Comparison of ENCODE assay signal across 1 cellular context in genomic region chr10:3830946-3831345, GRCh38.
TF ChIP-seq lines count a peak whose summit lies in the region.

No MANE protein-coding gene starts in this region.

TF ChIP-seq in HepG2, 621 proteins besides CTCF, POLR2A, EP300 and RAD21 (continued from another document and continues in another):
- peak; percentile 25; the same call in 1 of the 2 replicates for TF ChIP-seq CREM (IDR thresholded peaks at IDR 0.05)
- no peak for TF ChIP-seq CREM (CRISPR knock-in tag; IDR thresholded peaks at IDR 0.05)
- no peak for TF ChIP-seq ZNF274 (CRISPR knock-in tag; IDR thresholded peaks at IDR 0.05)
- TF ChIP-seq CBX2 (IDR thresholded peaks at IDR 0.05; ENCODE audit: low read depth, low read length) = no peak
- no peak for TF ChIP-seq CBX2 (CRISPR knock-in tag; IDR thresholded peaks at IDR 0.05; ENCODE audit: low read depth)
- TF ChIP-seq, protein P1, sequence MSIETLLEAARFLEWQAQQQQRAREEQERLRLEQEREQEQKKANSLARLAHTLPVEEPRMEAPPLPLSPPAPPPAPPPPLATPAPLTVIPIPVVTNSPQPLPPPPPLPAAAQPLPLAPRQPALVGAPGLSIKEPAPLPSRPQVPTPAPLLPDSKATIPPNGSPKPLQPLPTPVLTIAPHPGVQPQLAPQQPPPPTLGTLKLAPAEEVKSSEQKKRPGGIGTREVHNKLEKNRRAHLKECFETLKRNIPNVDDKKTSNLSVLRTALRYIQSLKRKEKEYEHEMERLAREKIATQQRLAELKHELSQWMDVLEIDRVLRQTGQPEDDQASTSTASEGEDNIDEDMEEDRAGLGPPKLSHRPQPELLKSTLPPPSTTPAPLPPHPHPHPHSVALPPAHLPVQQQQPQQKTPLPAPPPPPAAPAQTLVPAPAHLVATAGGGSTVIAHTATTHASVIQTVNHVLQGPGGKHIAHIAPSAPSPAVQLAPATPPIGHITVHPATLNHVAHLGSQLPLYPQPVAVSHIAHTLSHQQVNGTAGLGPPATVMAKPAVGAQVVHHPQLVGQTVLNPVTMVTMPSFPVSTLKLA (IDR thresholded peaks at IDR 0.05) = no peak
- TF ChIP-seq SOX5 (CRISPR knock-in tag; IDR thresholded peaks at IDR 0.05; ENCODE audit: borderline replicate concordance) = peak; percentile 52; the same call in 1 of the 2 replicates
- no peak for TF ChIP-seq KLF13 (CRISPR knock-in tag; IDR thresholded peaks at IDR 0.05)
- no peak for TF ChIP-seq REL (CRISPR knock-in tag; conservative IDR thresholded peaks at IDR 0.05)
- TF ChIP-seq HOXA5 (CRISPR knock-in tag; IDR thresholded peaks at IDR 0.05) = no peak
- peak; percentile 40 for TF ChIP-seq SKI (IDR thresholded peaks at IDR 0.05; ENCODE audit: partially characterized antibody)
- TF ChIP-seq SP4 (CRISPR knock-in tag; IDR thresholded peaks at IDR 0.05) = no peak
- TF ChIP-seq CBFB (CRISPR knock-in tag; IDR thresholded peaks at IDR 0.05) = no peak
- TF ChIP-seq PAF1 (CRISPR knock-in tag; IDR thresholded peaks at IDR 0.05) = no peak
- no peak for TF ChIP-seq ZSCAN20 (CRISPR knock-in tag; IDR thresholded peaks at IDR 0.05; ENCODE audit: borderline replicate concordance)
- TF ChIP-seq ZNF598 (CRISPR knock-in tag; IDR thresholded peaks at IDR 0.05; ENCODE audit: borderline replicate concordance) = no peak
- no peak for TF ChIP-seq ZNF607 (CRISPR knock-in tag; IDR thresholded peaks at IDR 0.05; ENCODE audit: borderline replicate concordance)
- no peak for TF ChIP-seq FOXO1 (CRISPR knock-in tag; IDR thresholded peaks at IDR 0.05)
- TF ChIP-seq ZNF30 (CRISPR knock-in tag; IDR thresholded peaks at IDR 0.05) = no peak
- no peak for TF ChIP-seq ERF (CRISPR knock-in tag; IDR thresholded peaks at IDR 0.05)
- TF ChIP-seq ZNF484 (CRISPR knock-in tag; IDR thresholded peaks at IDR 0.05; ENCODE audit: borderline replicate concordance, low read depth) = no peak
- TF ChIP-seq HES4 (CRISPR knock-in tag; IDR thresholded peaks at IDR 0.05; ENCODE audit: borderline replicate concordance) = no peak
- TF ChIP-seq, protein P2, sequence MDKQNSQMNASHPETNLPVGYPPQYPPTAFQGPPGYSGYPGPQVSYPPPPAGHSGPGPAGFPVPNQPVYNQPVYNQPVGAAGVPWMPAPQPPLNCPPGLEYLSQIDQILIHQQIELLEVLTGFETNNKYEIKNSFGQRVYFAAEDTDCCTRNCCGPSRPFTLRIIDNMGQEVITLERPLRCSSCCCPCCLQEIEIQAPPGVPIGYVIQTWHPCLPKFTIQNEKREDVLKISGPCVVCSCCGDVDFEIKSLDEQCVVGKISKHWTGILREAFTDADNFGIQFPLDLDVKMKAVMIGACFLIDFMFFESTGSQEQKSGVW (CRISPR knock-in tag; IDR thresholded peaks at IDR 0.05; ENCODE audit: borderline replicate concordance) = no peak
- TF ChIP-seq NFE2 (CRISPR knock-in tag; IDR thresholded peaks at IDR 0.05) = no peak
- no peak for TF ChIP-seq ZZZ3 (CRISPR knock-in tag; IDR thresholded peaks at IDR 0.05; ENCODE audit: borderline replicate concordance)
- no peak for TF ChIP-seq ZNF383 (CRISPR knock-in tag; IDR thresholded peaks at IDR 0.05; ENCODE audit: borderline replicate concordance)
- TF ChIP-seq, protein P3, sequence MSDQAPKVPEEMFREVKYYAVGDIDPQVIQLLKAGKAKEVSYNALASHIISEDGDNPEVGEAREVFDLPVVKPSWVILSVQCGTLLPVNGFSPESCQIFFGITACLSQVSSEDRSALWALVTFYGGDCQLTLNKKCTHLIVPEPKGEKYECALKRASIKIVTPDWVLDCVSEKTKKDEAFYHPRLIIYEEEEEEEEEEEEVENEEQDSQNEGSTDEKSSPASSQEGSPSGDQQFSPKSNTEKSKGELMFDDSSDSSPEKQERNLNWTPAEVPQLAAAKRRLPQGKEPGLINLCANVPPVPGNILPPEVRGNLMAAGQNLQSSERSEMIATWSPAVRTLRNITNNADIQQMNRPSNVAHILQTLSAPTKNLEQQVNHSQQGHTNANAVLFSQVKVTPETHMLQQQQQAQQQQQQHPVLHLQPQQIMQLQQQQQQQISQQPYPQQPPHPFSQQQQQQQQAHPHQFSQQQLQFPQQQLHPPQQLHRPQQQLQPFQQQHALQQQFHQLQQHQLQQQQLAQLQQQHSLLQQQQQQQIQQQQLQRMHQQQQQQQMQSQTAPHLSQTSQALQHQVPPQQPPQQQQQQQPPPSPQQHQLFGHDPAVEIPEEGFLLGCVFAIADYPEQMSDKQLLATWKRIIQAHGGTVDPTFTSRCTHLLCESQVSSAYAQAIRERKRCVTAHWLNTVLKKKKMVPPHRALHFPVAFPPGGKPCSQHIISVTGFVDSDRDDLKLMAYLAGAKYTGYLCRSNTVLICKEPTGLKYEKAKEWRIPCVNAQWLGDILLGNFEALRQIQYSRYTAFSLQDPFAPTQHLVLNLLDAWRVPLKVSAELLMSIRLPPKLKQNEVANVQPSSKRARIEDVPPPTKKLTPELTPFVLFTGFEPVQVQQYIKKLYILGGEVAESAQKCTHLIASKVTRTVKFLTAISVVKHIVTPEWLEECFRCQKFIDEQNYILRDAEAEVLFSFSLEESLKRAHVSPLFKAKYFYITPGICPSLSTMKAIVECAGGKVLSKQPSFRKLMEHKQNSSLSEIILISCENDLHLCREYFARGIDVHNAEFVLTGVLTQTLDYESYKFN (CRISPR knock-in tag; conservative IDR thresholded peaks at IDR 0.05) = peak; percentile 64
- no peak for TF ChIP-seq ZFP37 (CRISPR knock-in tag; IDR thresholded peaks at IDR 0.05; ENCODE audit: borderline replicate concordance)
- no peak for TF ChIP-seq ZBTB37 (CRISPR knock-in tag; IDR thresholded peaks at IDR 0.05)
- TF ChIP-seq FOXA3 (CRISPR knock-in tag; IDR thresholded peaks at IDR 0.05) = peak; percentile 86
- no peak for TF ChIP-seq HNF1B (CRISPR knock-in tag; IDR thresholded peaks at IDR 0.05)
- no peak for TF ChIP-seq MIXL1 (CRISPR knock-in tag; IDR thresholded peaks at IDR 0.05)
- no peak for TF ChIP-seq DR1 (CRISPR knock-in tag; IDR thresholded peaks at IDR 0.05)
- TF ChIP-seq ZNF34 (CRISPR knock-in tag; IDR thresholded peaks at IDR 0.05; ENCODE audit: borderline replicate concordance) = no peak
- TF ChIP-seq ZNF562 (CRISPR knock-in tag; IDR thresholded peaks at IDR 0.05; ENCODE audit: borderline replicate concordance) = no peak
- no peak for TF ChIP-seq MAFF (IDR thresholded peaks at IDR 0.05; ENCODE audit: low read depth, low read length)
- TF ChIP-seq ARNTL (CRISPR knock-in tag; IDR thresholded peaks at IDR 0.05) = no peak
- no peak for TF ChIP-seq ZNF557 (CRISPR knock-in tag; IDR thresholded peaks at IDR 0.05)
- TF ChIP-seq NPAS2 (CRISPR knock-in tag; IDR thresholded peaks at IDR 0.05; ENCODE audit: borderline replicate concordance) = no peak
- no peak for TF ChIP-seq EZH2 (conservative IDR thresholded peaks at IDR 0.05; ENCODE audit: low read depth, low read length)
- no peak for TF ChIP-seq SMYD3 (CRISPR knock-in tag; IDR thresholded peaks at IDR 0.05)
- no peak for TF ChIP-seq ZNF678 (CRISPR knock-in tag; IDR thresholded peaks at IDR 0.05)
- TF ChIP-seq, protein P4, sequence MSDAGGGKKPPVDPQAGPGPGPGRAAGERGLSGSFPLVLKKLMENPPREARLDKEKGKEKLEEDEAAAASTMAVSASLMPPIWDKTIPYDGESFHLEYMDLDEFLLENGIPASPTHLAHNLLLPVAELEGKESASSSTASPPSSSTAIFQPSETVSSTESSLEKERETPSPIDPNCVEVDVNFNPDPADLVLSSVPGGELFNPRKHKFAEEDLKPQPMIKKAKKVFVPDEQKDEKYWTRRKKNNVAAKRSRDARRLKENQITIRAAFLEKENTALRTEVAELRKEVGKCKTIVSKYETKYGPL (CRISPR knock-in tag; IDR thresholded peaks at IDR 0.05) = no peak
- no peak for TF ChIP-seq BRCA1 (CRISPR knock-in tag; IDR thresholded peaks at IDR 0.05)
- TF ChIP-seq ZNF616 (CRISPR knock-in tag; IDR thresholded peaks at IDR 0.05; ENCODE audit: low read depth) = no peak
- TF ChIP-seq TBL1XR1 (IDR thresholded peaks at IDR 0.05; ENCODE audit: borderline replicate concordance, low read length, partially characterized antibody) = no peak
- no peak for TF ChIP-seq KDM1A (CRISPR knock-in tag; IDR thresholded peaks at IDR 0.05)
- TF ChIP-seq ZNF564 (CRISPR knock-in tag; IDR thresholded peaks at IDR 0.05) = no peak
- TF ChIP-seq THAP9 (CRISPR knock-in tag; IDR thresholded peaks at IDR 0.05; ENCODE audit: borderline replicate concordance) = no peak
- peak; percentile 61 for TF ChIP-seq TEAD3 (CRISPR knock-in tag; optimal IDR thresholded peaks at IDR 0.05; ENCODE audit: borderline replicate concordance)
- TF ChIP-seq SALL1 (CRISPR knock-in tag; IDR thresholded peaks at IDR 0.05) = peak; percentile 45; the same call in 1 of the 2 replicates
- no peak for TF ChIP-seq GATA4 (IDR thresholded peaks at IDR 0.05; ENCODE audit: borderline replicate concordance, low read depth)
- TF ChIP-seq ZNF674 (CRISPR knock-in tag; IDR thresholded peaks at IDR 0.05; ENCODE audit: low read depth) = no peak
- TF ChIP-seq LCORL (IDR thresholded peaks at IDR 0.05) = no peak
- TF ChIP-seq LCORL (CRISPR knock-in tag; IDR thresholded peaks at IDR 0.05) = no peak
- no peak for TF ChIP-seq ZNF672 (CRISPR knock-in tag; IDR thresholded peaks at IDR 0.05)
- TF ChIP-seq DMTF1 (CRISPR knock-in tag; IDR thresholded peaks at IDR 0.05) = no peak
- TF ChIP-seq, protein P5, sequence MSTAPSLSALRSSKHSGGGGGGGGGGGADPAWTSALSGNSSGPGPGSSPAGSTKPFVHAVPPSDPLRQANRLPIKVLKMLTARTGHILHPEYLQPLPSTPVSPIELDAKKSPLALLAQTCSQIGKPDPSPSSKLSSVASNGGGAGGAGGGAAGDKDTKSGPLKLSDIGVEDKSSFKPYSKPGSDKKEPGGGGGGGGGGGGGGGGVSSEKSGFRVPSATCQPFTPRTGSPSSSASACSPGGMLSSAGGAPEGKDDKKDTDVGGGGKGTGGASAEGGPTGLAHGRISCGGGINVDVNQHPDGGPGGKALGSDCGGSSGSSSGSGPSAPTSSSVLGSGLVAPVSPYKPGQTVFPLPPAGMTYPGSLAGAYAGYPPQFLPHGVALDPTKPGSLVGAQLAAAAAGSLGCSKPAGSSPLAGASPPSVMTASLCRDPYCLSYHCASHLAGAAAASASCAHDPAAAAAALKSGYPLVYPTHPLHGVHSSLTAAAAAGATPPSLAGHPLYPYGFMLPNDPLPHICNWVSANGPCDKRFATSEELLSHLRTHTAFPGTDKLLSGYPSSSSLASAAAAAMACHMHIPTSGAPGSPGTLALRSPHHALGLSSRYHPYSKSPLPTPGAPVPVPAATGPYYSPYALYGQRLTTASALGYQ (CRISPR knock-in tag; IDR thresholded peaks at IDR 0.05) = no peak
- peak; percentile 32; the same call in 1 of the 2 replicates for TF ChIP-seq HMG20A (CRISPR knock-in tag; IDR thresholded peaks at IDR 0.05; ENCODE audit: borderline replicate concordance)
- TF ChIP-seq FOXJ3 (CRISPR knock-in tag; IDR thresholded peaks at IDR 0.05; ENCODE audit: borderline replicate concordance) = no peak
- peak; percentile 29; the same call in 1 of the 2 replicates for TF ChIP-seq NFIC (IDR thresholded peaks at IDR 0.05; ENCODE audit: low read length)
